27 cellular contexts compared by ENCODE assay signal in the genomic region with DNA sequence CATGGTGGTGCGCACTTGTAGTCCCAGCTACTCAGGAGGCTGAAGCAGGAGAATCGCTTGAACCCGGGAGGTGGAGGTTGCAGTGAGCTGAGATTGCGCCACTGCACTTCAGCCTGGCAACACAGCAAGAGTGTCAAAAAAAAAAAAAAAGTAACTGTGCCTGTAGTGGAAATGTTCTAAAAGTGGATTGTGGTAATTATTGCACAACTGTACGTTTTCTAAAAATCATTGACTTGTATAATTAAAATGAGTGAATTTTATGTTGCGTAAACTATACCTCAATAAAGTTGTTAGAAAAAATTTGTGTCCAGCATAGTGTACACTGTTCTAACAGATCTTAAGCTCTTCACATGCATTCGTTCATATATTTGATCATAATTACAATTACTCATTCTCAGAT. TPM values are rescaled to one million over a fixed set of nuclear protein-coding genes. Genes with fewer than 3 reads are reported as not detected.
DNase-seq lines count a peak whose midpoint lies in the region; ATAC-seq and TF ChIP-seq lines count a peak whose summit lies in the region.
"Had no signal": no experiment of that assay in that cellular context is flagged by ENCODE, and none has a peak within 500 bp of the region (broad histone marks: within the 10 kb centered on the region; RNA-seq: fewer than 3 reads in every experiment).

No MANE protein-coding gene starts in this region.

- H2AK9ac ChIP-seq in IMR-90 (replicated peaks; ENCODE audit: low read depth, low read length, poor library complexity), result no peak overlapping the region

- H3K79me1 ChIP-seq in IMR-90 (ENCODE audit: low read depth in 1 of 2, low read length in 2 of 2), result peaks cover 12 to 20% of the 10 kb centered on the region in 2 experiments

- H3K4ac ChIP-seq in IMR-90 (ENCODE audit: low read depth, low read length), result no peak overlapping the region

- intact Hi-C loops in IMR-90 (cut with micrococcal nuclease) (loop anchor here (5.0 kb wide), 1 partner anchor 44 kb away; no protein-coding TSS in a partner anchor), left ventricle myocardium inferior (cut with micrococcal nuclease) (no loop called here)

- H3K14ac ChIP-seq in IMR-90 (replicated peaks; ENCODE audit: low read depth, low read length), result no peak overlapping the region

- no TSS peak for BruUV-seq in IMR-90 (replicated peaks; lab: Mats Ljungman, UMichigan)

- H3K4me1 ChIP-seq in IMR-90 (ENCODE audit: control insufficient read depth, insufficient read depth, low read length) (0 out of 2 replicates have a peak, but pooled peaks cover 2% of the 10 kb centered on the region), left ventricle myocardium inferior (peaks cover 10% of the 10 kb centered on the region)
- H3K4me1 ChIP-seq: Caco-2 had no signal

- H3K27ac ChIP-seq in IMR-90 (ENCODE audit: insufficient read depth, low read length) (no peak overlapping the region), left ventricle myocardium inferior (replicated peaks) (no peak overlapping the region)
- H3K27ac ChIP-seq: BLaER1, brain microvascular endothelial cell, epithelial cell of prostate, prostate gland, WERI-Rb-1 had no signal

- H3K4me3 Mint-ChIP-seq in endothelial cell (ENCODE audit: unreplicated experiment), result peak overlapping the region; percentile 19
- H3K4me3 Mint-ChIP-seq: activated CD4-positive, alpha-beta T cell treated with anti-CD3 and anti-CD28 coated beads, Interleukin-2, amount 10 ng/mL, durations not matched to agents 7 days and 5 days; stimulated activated memory B cell treated with anti-CD40 and anti-IgM and Interleukin-4, amounts not matched to agents 10 μg/mL and 1 μg/mL and 100 μg/mL, for 72 hours had no signal

- no peak overlapping the region for H2AFZ ChIP-seq in IMR-90 (replicated peaks; ENCODE audit: low read length, poor library complexity)

- no peak overlapping the region for H2BK5ac ChIP-seq in IMR-90 (ENCODE audit: low read depth, low read length, poor library complexity, severe bottlenecking)

- H3K18ac ChIP-seq in IMR-90 (ENCODE audit: low read depth, low read length), result no peak overlapping the region

- no peak overlapping the region for H3K23ac ChIP-seq in IMR-90 (ENCODE audit: low read depth, low read length)

- H3K4me3 ChIP-seq in IMR-90 (ENCODE audit: insufficient read depth, low read depth, low read length) (no peak overlapping the region), left ventricle myocardium inferior (no peak overlapping the region)
- H3K4me3 ChIP-seq: BLaER1, MG63, prostate gland, upper lobe of left lung had no signal

- H2BK15ac ChIP-seq in IMR-90 (ENCODE audit: low read depth, low read length), result no peak overlapping the region

- no peak overlapping the region for H4K5ac ChIP-seq in IMR-90 (ENCODE audit: low read depth, low read length)

- no peak for DNase-seq in IMR-90
- DNase-seq in NOMO-1 treated with DMSO at 0.1 percent for 48 hours (lab: John Stamatoyannopoulos, UW; ENCODE audit: unreplicated experiment), result peak; percentile 77
- DNase-seq in endothelial cell (ENCODE audit: low spot score), result no peak
- DNase-seq in left ventricle myocardium inferior, result no peak
- DNase-seq: activated CD4-positive, alpha-beta T cell treated with anti-CD3 and anti-CD28 coated beads, Interleukin-2, amount 10 ng/mL, durations not matched to agents 7 days and 5 days; activated naive CD4-positive, alpha-beta T cell treated with Interleukin-2 at 50 U/mL for 16 hours; brain microvascular endothelial cell; Caco-2; DMS79 treated with DMSO at 0.1 percent for 48 hours; effector CD4-positive, alpha-beta T cell; GF-D8; KBM-7; left ventricle myocardium superior; MG63; NCI-H1436 treated with DMSO at 0.1 percent for 48 hours; NCI-H748 treated with DMSO at 0.1 percent for 48 hours; nucleus accumbens; stimulated activated CD4-positive, alpha-beta T cell treated with anti-CD3 and anti-CD28 coated beads, Interleukin-4, amount 100 ng/mL, for 4 hours; WERI-Rb-1 had no signal

- peaks cover 3% of the 10 kb centered on the region; the same call in 1 of the 2 replicates for H3K9me1 ChIP-seq in IMR-90 (ENCODE audit: insufficient read depth, low read length)

- CTCF ChIA-PET in IMR-90 (lab: Yijun Ruan, JAX), result interaction anchor here (0.6 kb wide), 1 partner anchor 39 kb away, joined by 6 read pairs; no protein-coding TSS in a partner anchor

- H3K36me3 ChIP-seq in IMR-90 (ENCODE audit: control insufficient read depth, insufficient read depth, low read length), result peaks cover 15% of the 10 kb centered on the region
- H3K36me3 ChIP-seq in left ventricle myocardium inferior, result peaks cover 71% of the 10 kb centered on the region
- H3K36me3 ChIP-seq: prostate gland had no signal

- no peak overlapping the region for H3K4me2 ChIP-seq in IMR-90 (ENCODE audit: low read depth, low read length)
- H3K4me2 ChIP-seq: BLaER1 had no signal

- no peak for TF ChIP-seq POLR2A in IMR-90 (IDR thresholded peaks at IDR 0.05; ENCODE audit: low read depth, low read length)

- no peak overlapping the region for H2BK20ac ChIP-seq in IMR-90 (ENCODE audit: low read depth, low read length)

- no peak for ATAC-seq in IMR-90 (ENCODE audit: low read depth)
- ATAC-seq in GM18909 (IDR thresholded peaks at IDR 0.05; ENCODE audit: poor library complexity, unreplicated experiment), result no peak
- ATAC-seq: HCT116; left ventricle myocardium superior; SK-N-SH treated with all-trans-retinoic acid at 6 μM for 48 hours; stimulated activated memory B cell treated with anti-CD40 and anti-IgM and Interleukin-4, amounts not matched to agents 10 μg/mL and 1 μg/mL and 100 μg/mL, for 72 hours had no signal

- H4K91ac ChIP-seq in IMR-90 (ENCODE audit: insufficient read depth, low read depth, low read length), result no peak overlapping the region

- TF ChIP-seq RAD21 in IMR-90 (IDR thresholded peaks at IDR 0.05; ENCODE audit: low read length), result no peak

- no peak overlapping the region for H3K56ac ChIP-seq in IMR-90 (ENCODE audit: extremely low read depth, insufficient read depth, low read length)

- no peaks in the 10 kb centered on the region for H4K20me1 ChIP-seq in IMR-90 (ENCODE audit: insufficient read depth, low read length)

- H3K9me3 Mint-ChIP-seq in endothelial cell (ENCODE audit: unreplicated experiment), result no peaks in the 10 kb centered on the region
- H3K9me3 Mint-ChIP-seq: activated CD4-positive, alpha-beta T cell treated with anti-CD3 and anti-CD28 coated beads, Interleukin-2, amount 10 ng/mL, durations not matched to agents 7 days and 5 days; stimulated activated memory B cell treated with anti-CD40 and anti-IgM and Interleukin-4, amounts not matched to agents 10 μg/mL and 1 μg/mL and 100 μg/mL, for 72 hours had no signal

- H3K9me3 ChIP-seq in IMR-90 (ENCODE audit: control insufficient read depth, insufficient read depth, low read length) (no peaks in the 10 kb centered on the region), left ventricle myocardium inferior (replicated peaks) (no peaks in the 10 kb centered on the region)
- H3K9me3 ChIP-seq: BLaER1, Caco-2, MG63, prostate gland, upper lobe of left lung had no signal

- H3K27me3 Mint-ChIP-seq in endothelial cell (ENCODE audit: unreplicated experiment), result no peaks in the 10 kb centered on the region
- H3K27me3 Mint-ChIP-seq: activated CD4-positive, alpha-beta T cell treated with anti-CD3 and anti-CD28 coated beads, Interleukin-2, amount 10 ng/mL, durations not matched to agents 7 days and 5 days; stimulated activated memory B cell treated with anti-CD40 and anti-IgM and Interleukin-4, amounts not matched to agents 10 μg/mL and 1 μg/mL and 100 μg/mL, for 72 hours had no signal

- 94% methylated on average over 3 of the region's 7 CpGs; no CpG with 5 or more reads in 1 of the 2 experiments for WGBS in IMR-90 (ENCODE audit: extremely low coverage in 2 of 2, insufficient read length in 1 of 2), 2 experiments

- H3K4me1 Mint-ChIP-seq in endothelial cell (ENCODE audit: unreplicated experiment), result peaks cover 9% of the 10 kb centered on the region

- POLR2A ChIA-PET in IMR-90 (lab: Charles Lee; ENCODE audit: unreplicated experiment), result no interaction called here

- in situ Hi-C loops in IMR-90 (cut with MboI; ENCODE audit: low sequenced_read_pairs), result no loop called here

- no peaks in the 10 kb centered on the region for H3K27me3 ChIP-seq in IMR-90 (ENCODE audit: control insufficient read depth, insufficient read depth, low read length)
- no peaks in the 10 kb centered on the region for H3K27me3 ChIP-seq in left ventricle myocardium inferior (ENCODE audit: low read depth)
- H3K27me3 ChIP-seq: BLaER1, brain microvascular endothelial cell, MG63, upper lobe of left lung had no signal

- H3K27ac Mint-ChIP-seq in endothelial cell (ENCODE audit: unreplicated experiment), result no peak overlapping the region
- H3K27ac Mint-ChIP-seq: activated CD4-positive, alpha-beta T cell treated with anti-CD3 and anti-CD28 coated beads, Interleukin-2, amount 10 ng/mL, durations not matched to agents 7 days and 5 days; stimulated activated memory B cell treated with anti-CD40 and anti-IgM and Interleukin-4, amounts not matched to agents 10 μg/mL and 1 μg/mL and 100 μg/mL, for 72 hours had no signal

- dilution Hi-C loops in IMR-90 (cut with HindIII; ENCODE audit: low sequenced_read_pairs, unreplicated experiment), result no loop called here

- H2AK5ac ChIP-seq in IMR-90 (ENCODE audit: low read depth, low read length), result no peak overlapping the region

- TF ChIP-seq CTCF in IMR-90 (conservative IDR thresholded peaks at IDR 0.05; ENCODE audit: low read depth, low read length), result no peak
- TF ChIP-seq CTCF in endothelial cell (IDR thresholded peaks at IDR 0.05; ENCODE audit: unreplicated experiment), result no peak
- no peak for TF ChIP-seq CTCF in left ventricle myocardium inferior (IDR thresholded peaks at IDR 0.05; ENCODE audit: borderline replicate concordance)

- no peak overlapping the region for H2BK120ac ChIP-seq in IMR-90 (ENCODE audit: low read depth, low read length)

- no peak overlapping the region for H4K8ac ChIP-seq in IMR-90 (ENCODE audit: low read depth in 2 of 2, low read length in 2 of 2)

- H3K9ac ChIP-seq in IMR-90 (ENCODE audit: low read depth, low read length), result no peak overlapping the region
- H3K9ac ChIP-seq: BLaER1 had no signal

- peaks cover 14% of the 10 kb centered on the region for H3K36me3 Mint-ChIP-seq in endothelial cell (ENCODE audit: low read depth, unreplicated experiment)

RNA-seq across cellular contexts. Expression of gene SEC23B, which starts 5.5 kb away (rescaled TPM):
- total RNA-seq in IMR-90 (2012; rRNA removed) (65.0 and 78.9 TPM in 2 replicates), endothelial cell (ENCODE audit: unreplicated experiment) (33.7 TPM), left ventricle myocardium inferior (9.7 TPM)
- 50.1 and 51.5 TPM in 2 replicates for polyA plus RNA-seq in IMR-90 (2012; rRNA removed)
- polyA plus RNA-seq in IMR-90 (2012; cell fraction: cytosol; rRNA removed), result 28.0 and 29.4 TPM in 2 replicates
- polyA plus RNA-seq in IMR-90 (2012; cell fraction: nucleus; rRNA removed; ENCODE audit: low replicate concordance), result 15.4 and 28.9 TPM in 2 replicates

RNA-seq across cellular contexts. Expression of gene RBBP9, which starts 16.2 kb away (rescaled TPM):
- total RNA-seq in IMR-90 (2012; rRNA removed) (26.7 and 31.4 TPM in 2 replicates), endothelial cell (ENCODE audit: unreplicated experiment) (16.7 TPM), left ventricle myocardium inferior (5.6 TPM)
- 4.4 and 4.8 TPM in 2 replicates for polyA plus RNA-seq in IMR-90 (2012; rRNA removed)
- 2.0 and 2.3 TPM in 2 replicates for polyA plus RNA-seq in IMR-90 (2012; cell fraction: cytosol; rRNA removed)
- polyA plus RNA-seq in IMR-90 (2012; cell fraction: nucleus; rRNA removed; ENCODE audit: low replicate concordance), result 0.70 and 3.9 TPM in 2 replicates

RNA-seq across cellular contexts. Expression of gene POLR3F, which starts 46.0 kb away (rescaled TPM):
- 5.7 and 10.0 TPM in 2 replicates for total RNA-seq in IMR-90 (2012; rRNA removed)
- polyA plus RNA-seq in IMR-90 (2012; rRNA removed), result 4.7 and 7.2 TPM in 2 replicates
- 0.71 and 0.91 TPM in 2 replicates for polyA plus RNA-seq in IMR-90 (2012; cell fraction: cytosol; rRNA removed)
- polyA plus RNA-seq in IMR-90 (2012; cell fraction: nucleus; rRNA removed; ENCODE audit: low replicate concordance), result 1.2 and 5.8 TPM in 2 replicates
- total RNA-seq in endothelial cell (ENCODE audit: unreplicated experiment), result 12.2 TPM
- 8.4 TPM for total RNA-seq in left ventricle myocardium inferior

RNA-seq across cellular contexts. Expression of gene DZANK1, which starts 46.4 kb away (rescaled TPM):
- 0.54 and 0.83 TPM in 2 replicates for total RNA-seq in IMR-90 (2012; rRNA removed)
- polyA plus RNA-seq in IMR-90 (2012; rRNA removed), result 1.1 TPM in 2 replicates
- polyA plus RNA-seq in IMR-90 (2012; cell fraction: cytosol; rRNA removed), result 0.36 and 0.43 TPM in 2 replicates
- 1.8 and 3.9 TPM in 2 replicates for polyA plus RNA-seq in IMR-90 (2012; cell fraction: nucleus; rRNA removed; ENCODE audit: low replicate concordance)
- total RNA-seq in endothelial cell (ENCODE audit: unreplicated experiment), result 4.2 TPM
- total RNA-seq in left ventricle myocardium inferior, result 0.60 TPM

RNA-seq across cellular contexts. Expression of gene SMIM26, which starts 54.0 kb away (rescaled TPM):
- total RNA-seq in IMR-90 (2012; rRNA removed) (42.8 and 49.2 TPM in 2 replicates), endothelial cell (ENCODE audit: unreplicated experiment) (41.0 TPM), left ventricle myocardium inferior (109 TPM)
- 43.2 and 45.7 TPM in 2 replicates for polyA plus RNA-seq in IMR-90 (2012; rRNA removed)
- 54.4 and 142 TPM in 2 replicates for polyA plus RNA-seq in IMR-90 (2012; cell fraction: cytosol; rRNA removed)
- polyA plus RNA-seq in IMR-90 (2012; cell fraction: nucleus; rRNA removed; ENCODE audit: low replicate concordance), result 11.6 and 43.1 TPM in 2 replicates
